24 cellular contexts compared by ENCODE assay signal in the genomic region with DNA sequence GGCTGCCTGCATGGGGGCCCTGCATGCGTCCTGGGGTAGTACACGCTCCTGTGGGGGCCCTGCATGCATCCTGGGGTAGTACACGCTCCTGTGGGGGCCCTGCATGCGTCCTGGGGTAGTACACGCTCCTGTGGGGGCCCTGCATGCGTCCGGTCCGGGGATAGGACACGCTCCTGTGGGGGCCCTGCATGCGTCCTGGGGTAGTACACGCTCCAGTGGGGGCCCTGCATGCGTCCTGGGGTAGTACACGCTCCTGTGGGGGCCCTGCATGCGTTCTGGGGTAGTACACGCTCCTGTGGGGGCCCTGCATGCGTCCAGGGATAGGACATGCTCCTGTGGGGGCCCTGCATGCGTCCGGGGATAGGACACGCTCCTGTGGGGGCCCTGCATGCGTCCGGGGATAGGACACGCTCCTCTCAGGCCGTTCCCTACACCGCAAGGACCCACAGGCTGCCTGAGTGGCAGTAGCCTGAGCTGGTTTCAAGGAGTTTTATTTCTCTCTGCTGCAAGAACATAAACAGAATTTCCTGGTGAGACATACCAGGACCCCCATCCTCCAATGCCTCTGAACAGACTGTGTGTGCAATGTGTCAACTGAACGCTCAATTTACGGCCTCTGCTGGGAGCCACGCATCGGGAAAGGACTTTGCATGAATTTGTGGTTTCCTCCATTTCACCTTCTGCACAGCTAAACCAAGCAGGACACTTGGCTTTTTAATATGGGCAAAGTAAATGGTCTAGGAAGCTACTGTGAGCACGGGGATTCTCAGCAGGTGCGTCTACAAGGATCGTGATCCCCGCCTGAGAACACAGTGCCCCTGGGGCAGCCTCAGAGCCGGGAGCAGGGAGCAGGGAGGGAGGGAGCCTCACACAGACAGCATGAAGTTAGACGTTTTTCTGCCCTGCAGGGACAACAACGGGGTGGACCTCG. TPM values are rescaled to one million over a fixed set of nuclear protein-coding genes. Genes with fewer than 3 reads are reported as not detected.
"Had no signal": no experiment of that assay in that cellular context is flagged by ENCODE, and none has a peak within 500 bp of the region (broad histone marks: within the 10 kb centered on the region; RNA-seq: fewer than 3 reads in every experiment).

No MANE protein-coding gene starts in this region.

- H3K4me1 Mint-ChIP-seq: activated naive CD8-positive, alpha-beta T cell treated with anti-CD3 and anti-CD28 coated beads, Interleukin-2, amount 10 ng/mL, durations not matched to agents 7 days and 5 days had no signal

- H3K4me3 Mint-ChIP-seq: activated CD8-positive, alpha-beta T cell treated with anti-CD3 and anti-CD28 coated beads for 36 hours; activated naive CD8-positive, alpha-beta T cell treated with anti-CD3 and anti-CD28 coated beads, Interleukin-2, amount 10 ng/mL, durations not matched to agents 7 days and 5 days; T-helper 1 cell treated with Interleukin-12 subunit alpha and Interleukin-12 subunit beta and Interleukin-4 antibody, amounts not matched to agents 30 μg/mL and 1 μg/mL, for 36 hours had no signal

- ATAC-seq: activated CD4-positive, CD25-positive, alpha-beta regulatory T cell treated with anti-CD3 and anti-CD28 coated beads, Interleukin-2, amount 50 U/mL, for 24 hours; activated CD8-positive, alpha-beta T cell treated with anti-CD3 and anti-CD28 coated beads for 36 hours had no signal

- H3K36me3 Mint-ChIP-seq: activated naive CD8-positive, alpha-beta T cell treated with anti-CD3 and anti-CD28 coated beads, Interleukin-2, amount 10 ng/mL, durations not matched to agents 7 days and 5 days; IgD-negative memory B cell had no signal

- H3K9me3 Mint-ChIP-seq: activated CD8-positive, alpha-beta T cell treated with anti-CD3 and anti-CD28 coated beads for 36 hours; activated naive CD8-positive, alpha-beta T cell treated with anti-CD3 and anti-CD28 coated beads, Interleukin-2, amount 10 ng/mL, durations not matched to agents 7 days and 5 days; T-helper 1 cell treated with Interleukin-12 subunit alpha and Interleukin-12 subunit beta and Interleukin-4 antibody, amounts not matched to agents 30 μg/mL and 1 μg/mL, for 36 hours had no signal

- H3K4me1 ChIP-seq: adrenal gland, breast epithelium, Peyer's patch had no signal

- H3K27ac Mint-ChIP-seq: activated CD8-positive, alpha-beta T cell treated with anti-CD3 and anti-CD28 coated beads for 36 hours; activated naive CD8-positive, alpha-beta T cell treated with anti-CD3 and anti-CD28 coated beads, Interleukin-2, amount 10 ng/mL, durations not matched to agents 7 days and 5 days; IgD-negative memory B cell; T-helper 1 cell treated with Interleukin-12 subunit alpha and Interleukin-12 subunit beta and Interleukin-4 antibody, amounts not matched to agents 30 μg/mL and 1 μg/mL, for 36 hours had no signal

- H3K4me3 ChIP-seq: adrenal gland, breast epithelium, Peyer's patch had no signal

- H3K27ac ChIP-seq: adrenal gland, breast epithelium, Peyer's patch, RWPE1 had no signal

- DNase-seq: activated CD4-positive, alpha-beta T cell treated with anti-CD3 and anti-CD28 coated beads for 4 hours; activated CD8-positive, alpha-beta memory T cell treated with anti-CD3 and anti-CD28 coated beads, Interleukin-2, amount 50 U/mL, for 4 hours; activated CD8-positive, alpha-beta T cell treated with anti-CD3 and anti-CD28 coated beads for 36 hours; activated naive CD4-positive, alpha-beta T cell treated with anti-CD3 and anti-CD28 coated beads, Interleukin-2, amount 50 U/mL, for 16 hours; activated naive CD8-positive, alpha-beta T cell treated with anti-CD3 and anti-CD28 coated beads, Interleukin-2, amount 10 ng/mL, durations not matched to agents 7 days and 5 days; adrenal gland; KG1; NCI-H1048; NCI-H1930; NCI-H2171 treated with DMSO at 0.1 percent for 48 hours; NCI-H226; NCI-H510A; NCI-H69; NK-92 treated with Interleukin-12 subunit alpha and Interleukin-12 subunit beta, amount 100 ng/mL, for 24 hours; Peyer's patch; SHP77 treated with DMSO at 0.1 percent for 48 hours had no signal

- H3K27me3 ChIP-seq: Peyer's patch had no signal

- H3K36me3 ChIP-seq: adrenal gland, breast epithelium, Peyer's patch had no signal

- H3K9me3 ChIP-seq: adrenal gland, breast epithelium, Peyer's patch had no signal

RNA-seq across cellular contexts. Expression of gene SLC6A3, which starts 51.4 kb away (rescaled TPM):
- total RNA-seq: activated CD8-positive, alpha-beta T cell treated with anti-CD3 and anti-CD28 coated beads for 36 hours; adrenal gland; LHCN-M2; M059J; SK-MEL-5 had no signal
- polyA plus RNA-seq: IgD-negative memory B cell had no signal
